In the genomic region with DNA sequence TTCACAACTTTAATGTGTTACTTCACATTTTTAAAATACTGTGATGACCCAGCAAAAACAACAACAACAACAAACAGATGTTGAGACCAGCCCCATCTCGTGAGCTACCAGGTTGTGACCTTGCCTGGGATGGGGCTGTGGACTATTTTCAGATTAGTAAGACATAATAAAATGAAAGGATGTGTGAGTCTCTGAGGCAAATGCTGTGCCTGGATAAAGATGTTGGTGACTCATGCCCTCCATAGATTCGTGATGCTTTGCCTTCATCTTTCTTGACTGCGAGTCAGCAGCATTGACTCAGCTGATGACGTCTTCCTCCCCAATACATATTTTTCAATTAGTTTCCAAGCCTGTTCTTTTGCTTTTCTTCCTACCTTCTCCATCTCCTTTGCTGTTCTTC, we compare ENCODE assay signal across 11 cellular contexts.
A peak's percentile ranks its signal among the peaks of the same experiment; 100 is the strongest.
DNase-seq lines count a peak whose midpoint lies in the region; ATAC-seq and TF ChIP-seq lines count a peak whose summit lies in the region.
"Had no signal": no experiment of that assay in that cellular context is flagged by ENCODE, and none has a peak within 500 bp of the region (broad histone marks: within the 10 kb centered on the region; RNA-seq: fewer than 3 reads in every experiment).

No MANE protein-coding gene starts in this region.

- H3K36me3 ChIP-seq in SK-N-SH (replicated peaks in 1 of 2; ENCODE audit: control insufficient read depth in 1 of 2, insufficient read depth in 2 of 2, low read length in 1 of 2): no peaks in the 10 kb centered on the region
- H3K36me3 ChIP-seq: neural progenitor cell had no signal

- ATAC-seq in GM19455 (IDR thresholded peaks at IDR 0.05; ENCODE audit: unreplicated experiment) (no peak), HG03457 (IDR thresholded peaks at IDR 0.05; ENCODE audit: unreplicated experiment) (no peak)

- H3K79me2 ChIP-seq in SK-N-SH (ENCODE audit: insufficient read depth): no peaks in the 10 kb centered on the region

- H3K27ac ChIP-seq in SK-N-SH (ENCODE audit: low read depth in 2 of 2, low read length in 1 of 2): no peak overlapping the region
- H3K27ac ChIP-seq: neural progenitor cell, testis had no signal

- 9% methylated on average over 4 of the region's 4 CpGs for whole genome bisulfite sequencing in SK-N-SH (ENCODE audit: low lambda C conversion rate)

- TF ChIP-seq RAD21 in SK-N-SH (IDR thresholded peaks at IDR 0.05; ENCODE audit: low read length): no peak

- POLR2A ChIA-PET in SK-N-SH (lab: Yijun Ruan, JAX): no interaction called here

- no peak overlapping the region for H3K4me2 ChIP-seq in SK-N-SH
- H3K4me2 ChIP-seq: neural progenitor cell had no signal

- H3K27me3 ChIP-seq in SK-N-SH (ENCODE audit: insufficient read depth): no peaks in the 10 kb centered on the region
- H3K27me3 ChIP-seq: neural progenitor cell, testis had no signal

- no peaks in the 10 kb centered on the region for H3K9me3 ChIP-seq in SK-N-SH
- H3K9me3 ChIP-seq: testis had no signal

- no peaks in the 10 kb centered on the region for H4K20me1 ChIP-seq in SK-N-SH (ENCODE audit: insufficient read depth)

- no peak for TF ChIP-seq EP300 in SK-N-SH (IDR thresholded peaks at IDR 0.05; ENCODE audit: borderline replicate concordance in 1 of 2, low read depth in 1 of 2, low read length in 1 of 2)

- H3F3A ChIP-seq in SK-N-SH (replicated peaks; ENCODE audit: insufficient read depth): no peaks in the 10 kb centered on the region

- TF ChIP-seq CTCF in SK-N-SH (IDR thresholded peaks at IDR 0.05): no peak

- peak; percentile 4 for DNase-seq in GOT3 (lab: John Stamatoyannopoulos, UW)
- DNase-seq in SK-N-SH: no peak
- DNase-seq in dedifferentiated amniotic fluid mesenchymal stem cell (ENCODE audit: extremely low spot score): peak; percentile 65
- peak; percentile 35 to 42 for DNase-seq in stimulated activated CD4-positive, alpha-beta T cell treated with anti-CD3 and anti-CD28 coated beads, Interleukin-2, amount 100 ng/mL, for 24 hours
- no peak for DNase-seq in NCI-H526 treated with DMSO at 0.1 percent for 48 hours (lab: John Stamatoyannopoulos, UW)
- DNase-seq in effector CD4-positive, alpha-beta T cell: no peak
- DNase-seq: NCI-H524, testis had no signal

- H2AFZ ChIP-seq in SK-N-SH (ENCODE audit: low read depth): no peak overlapping the region
- H2AFZ ChIP-seq: neural progenitor cell had no signal

- no peaks in the 10 kb centered on the region; the same call in 1 of the 2 replicates for H3K9me2 ChIP-seq in SK-N-SH

- H3K4me3 ChIP-seq in SK-N-SH (ENCODE audit: low read depth in 2 of 2, low read length in 1 of 2): no peak overlapping the region
- H3K4me3 ChIP-seq: neural progenitor cell, testis had no signal

- no peak overlapping the region for H3K9ac ChIP-seq in SK-N-SH
- H3K9ac ChIP-seq: neural progenitor cell had no signal

- H3K4me1 ChIP-seq in SK-N-SH (ENCODE audit: control insufficient read depth in 1 of 2, insufficient read depth in 2 of 2, low read depth in 1 of 2, low read length in 1 of 2): no peaks in the 10 kb centered on the region
- H3K4me1 ChIP-seq: testis had no signal

- CTCF ChIA-PET in SK-N-SH (lab: Yijun Ruan, JAX): no interaction called here

TF ChIP-seq in SK-N-SH, 30 proteins besides CTCF, POLR2A, EP300 and RAD21:
- TF ChIP-seq, protein P1, sequence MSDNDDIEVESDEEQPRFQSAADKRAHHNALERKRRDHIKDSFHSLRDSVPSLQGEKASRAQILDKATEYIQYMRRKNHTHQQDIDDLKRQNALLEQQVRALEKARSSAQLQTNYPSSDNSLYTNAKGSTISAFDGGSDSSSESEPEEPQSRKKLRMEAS (IDR thresholded peaks at IDR 0.05; ENCODE audit: low read depth): no peak
- TF ChIP-seq TCF12 (IDR thresholded peaks at IDR 0.05) (no peak), JUND (IDR thresholded peaks at IDR 0.05) (peak; percentile 27; the same call in 1 of the 2 replicates), FOSL2 (IDR thresholded peaks at IDR 0.05; ENCODE audit: borderline replicate concordance, low read depth) (peak; percentile 36; the same call in 1 of the 2 replicates), POLR2AphosphoS5 (IDR thresholded peaks at IDR 0.05; ENCODE audit: low read depth, low read length) (no peak), REST (IDR thresholded peaks at IDR 0.05; ENCODE audit: low read depth, low read length) (no peak), TAF1 (IDR thresholded peaks at IDR 0.05; ENCODE audit: borderline replicate concordance, low read depth, low read length) (no peak)
TF ChIP-seq in SK-N-SH: peak in this region for 2.

Comparison
In these comparisons a context has a peak if more than half of its experiments do, and no peak if none do; other contexts are left out.
1. DNase-seq: peak in GOT3 (single experiment), dedifferentiated amniotic fluid mesenchymal stem cell (single experiment) and stimulated activated CD4-positive, alpha-beta T cell treated with anti-CD3 and anti-CD28 coated beads, Interleukin-2, amount 100 ng/mL, for 24 hours (2 of 2); none in SK-N-SH (single experiment), NCI-H526 treated with DMSO at 0.1 percent for 48 hours (single experiment) and effector CD4-positive, alpha-beta T cell (single experiment).